22 cellular contexts compared by ENCODE assay signal in genomic region chr4:169768385-169768784, GRCh38.
"Had no signal": no experiment of that assay in that cellular context is flagged by ENCODE, and none has a peak within 500 bp of the region (broad histone marks: within the 10 kb centered on the region; RNA-seq: fewer than 3 reads in every experiment).

No MANE protein-coding gene starts in this region.

- H3K27ac Mint-ChIP-seq: mesothelial cell of epicardium, naive B cell had no signal

- H3K27me3 ChIP-seq: dorsolateral prefrontal cortex, esophagus muscularis mucosa, foreskin keratinocyte, gastroesophageal sphincter, heart right ventricle, left lung had no signal

- FAIRE-seq: colon, endothelial cell of umbilical vein, frontal cortex, keratinocyte had no signal

- H3K4me3 Mint-ChIP-seq: mesothelial cell of epicardium, naive B cell had no signal

- ATAC-seq: foreskin keratinocyte, gastroesophageal sphincter, heart right ventricle, left cardiac atrium, left lung, left ventricle myocardium superior, lower lobe of right lung, mucosa of descending colon had no signal

- H3K9me3 ChIP-seq: esophagus muscularis mucosa, gastroesophageal sphincter, left lung, lower lobe of right lung, mucosa of descending colon had no signal

- H3K4me3 ChIP-seq: coronary artery, dorsolateral prefrontal cortex, esophagus muscularis mucosa, gastroesophageal sphincter, heart right ventricle, left lung, lower lobe of right lung, mucosa of descending colon had no signal

- H3K4me1 ChIP-seq: esophagus muscularis mucosa, foreskin keratinocyte, gastroesophageal sphincter, left lung, lower lobe of right lung had no signal

- H3K9me3 Mint-ChIP-seq: mesothelial cell of epicardium had no signal

- H3K4me1 Mint-ChIP-seq: naive B cell had no signal

- DNase-seq: dermis blood vessel endothelial cell; dorsolateral prefrontal cortex; effector CD4-positive, alpha-beta T cell; effector memory CD4-positive, alpha-beta T cell; foreskin keratinocyte; heart right ventricle; hippocampal formation; left cardiac atrium; left lung; left ventricle myocardium superior; lower lobe of right lung; mesenchymal stem cell; mucosa of descending colon; naive B cell had no signal

- H3K27ac ChIP-seq: coronary artery, dorsolateral prefrontal cortex, esophagus muscularis mucosa, foreskin keratinocyte, gastroesophageal sphincter, heart right ventricle, left lung, lower lobe of right lung had no signal

- H3K36me3 Mint-ChIP-seq: mesothelial cell of epicardium, naive B cell had no signal

- H3K36me3 ChIP-seq: esophagus muscularis mucosa, gastroesophageal sphincter, heart right ventricle, left lung, lower lobe of right lung had no signal
